ENCODE assay signal across 29 cellular contexts in genomic region chr10:128747556-128748335, GRCh38.
"Had no signal": no experiment of that assay in that cellular context is flagged by ENCODE, and none has a peak within 500 bp of the region (broad histone marks: within the 10 kb centered on the region; RNA-seq: fewer than 3 reads in every experiment).

No MANE protein-coding gene starts in this region.

- H3K9me3 Mint-ChIP-seq: immature natural killer cell; natural killer cell treated with Interleukin-12 subunit alpha and Interleukin-12 subunit beta and Interleukin-15 and Interleukin-18, amount 100 ng/mL, for 72 hours; stimulated activated memory B cell treated with anti-CD40 and anti-IgM and Interleukin-4, amounts not matched to agents 10 μg/mL and 1 μg/mL and 100 μg/mL, for 72 hours; stimulated activated naive CD8-positive, alpha-beta T cell treated with anti-CD3 and anti-CD28 coated beads, Interleukin-15, amount 100 ng/mL, for 72 hours had no signal

- DNase-seq: head of caudate nucleus; hippocampal formation; immature natural killer cell; kidney; left colon; left ventricle myocardium inferior; mesendoderm; naive B cell; nucleus accumbens; psoas muscle; right lobe of liver; stimulated activated CD4-positive, alpha-beta T cell treated with anti-CD3 and anti-CD28 coated beads, Interleukin-1b, Interleukin-23, amount 100 ng/mL, for 48 hours; stimulated activated CD4-positive, alpha-beta T cell treated with anti-CD3 and anti-CD28 coated beads, Interleukin-2, amount 100 ng/mL, for 48 hours; stimulated activated CD4-positive, alpha-beta T cell treated with anti-CD3 and anti-CD28 coated beads, Interleukin-4, amount 100 ng/mL, for 4 hours; stimulated activated CD8-positive, alpha-beta memory T cell treated with anti-CD3 and anti-CD28 coated beads, Interleukin-4, amount 100 ng/mL, for 48 hours; stimulated activated naive CD4-positive, alpha-beta T cell treated with Interleukin-2 at 50 U/mL for 16 hours; stimulated activated naive CD8-positive, alpha-beta T cell treated with anti-CD3 and anti-CD28 coated beads, Interleukin-15, amount 100 ng/mL, for 72 hours; substantia nigra; transverse colon; upper lobe of left lung had no signal

- H3K9me3 ChIP-seq: psoas muscle, right lobe of liver, transverse colon, upper lobe of left lung, vagina had no signal

- H3K79me2 ChIP-seq: parathyroid adenoma had no signal

- H3K9ac ChIP-seq: parathyroid adenoma had no signal

- H3K27ac Mint-ChIP-seq: immature natural killer cell; mesothelial cell of epicardium; naive B cell; natural killer cell treated with Interleukin-12 subunit alpha and Interleukin-12 subunit beta and Interleukin-15 and Interleukin-18, amount 100 ng/mL, for 72 hours; stimulated activated memory B cell treated with anti-CD40 and anti-IgM and Interleukin-4, amounts not matched to agents 10 μg/mL and 1 μg/mL and 100 μg/mL, for 72 hours; stimulated activated naive CD8-positive, alpha-beta T cell treated with anti-CD3 and anti-CD28 coated beads, Interleukin-15, amount 100 ng/mL, for 72 hours had no signal

- H3K4me1 Mint-ChIP-seq: immature natural killer cell; naive B cell; stimulated activated memory B cell treated with anti-CD40 and anti-IgM and Interleukin-4, amounts not matched to agents 10 μg/mL and 1 μg/mL and 100 μg/mL, for 72 hours; stimulated activated naive CD8-positive, alpha-beta T cell treated with anti-CD3 and anti-CD28 coated beads, Interleukin-15, amount 100 ng/mL, for 72 hours had no signal

- H3K4me1 ChIP-seq: left ventricle myocardium inferior, parathyroid adenoma, psoas muscle, right atrium auricular region, right lobe of liver, transverse colon, upper lobe of left lung, vagina had no signal

- H3K4me2 ChIP-seq: smooth muscle cell had no signal

- H3K4me3 ChIP-seq: left ventricle myocardium inferior, lung, psoas muscle, right atrium auricular region, right lobe of liver, smooth muscle cell, transverse colon, upper lobe of left lung, vagina had no signal

- H3K27me3 ChIP-seq: right atrium auricular region, right lobe of liver, upper lobe of left lung, vagina had no signal

- H3K27ac ChIP-seq: left ventricle myocardium inferior, parathyroid adenoma, psoas muscle, right atrium auricular region, right lobe of liver, transverse colon, upper lobe of left lung, vagina had no signal

- ATAC-seq: left colon; natural killer cell treated with Interleukin-12 subunit alpha and Interleukin-12 subunit beta and Interleukin-15 and Interleukin-18, amount 100 ng/mL, for 72 hours; psoas muscle; right lobe of liver; stimulated activated memory B cell treated with anti-CD40 and anti-IgM and Interleukin-4, amounts not matched to agents 10 μg/mL and 1 μg/mL and 100 μg/mL, for 72 hours; stimulated activated naive CD8-positive, alpha-beta T cell treated with anti-CD3 and anti-CD28 coated beads, Interleukin-15, amount 100 ng/mL, for 72 hours had no signal

- H3K36me3 ChIP-seq: left ventricle myocardium inferior, right atrium auricular region, right lobe of liver, transverse colon, upper lobe of left lung, vagina had no signal

- FAIRE-seq: islet of Langerhans, kidney had no signal

- H3K36me3 Mint-ChIP-seq: immature natural killer cell; mesothelial cell of epicardium; naive B cell; natural killer cell treated with Interleukin-12 subunit alpha and Interleukin-12 subunit beta and Interleukin-15 and Interleukin-18, amount 100 ng/mL, for 72 hours; stimulated activated memory B cell treated with anti-CD40 and anti-IgM and Interleukin-4, amounts not matched to agents 10 μg/mL and 1 μg/mL and 100 μg/mL, for 72 hours had no signal

- H3K27me3 Mint-ChIP-seq: stimulated activated memory B cell treated with anti-CD40 and anti-IgM and Interleukin-4, amounts not matched to agents 10 μg/mL and 1 μg/mL and 100 μg/mL, for 72 hours had no signal

- H3K4me3 Mint-ChIP-seq: immature natural killer cell; mesothelial cell of epicardium; naive B cell; natural killer cell treated with Interleukin-12 subunit alpha and Interleukin-12 subunit beta and Interleukin-15 and Interleukin-18, amount 100 ng/mL, for 72 hours; stimulated activated memory B cell treated with anti-CD40 and anti-IgM and Interleukin-4, amounts not matched to agents 10 μg/mL and 1 μg/mL and 100 μg/mL, for 72 hours; stimulated activated naive CD8-positive, alpha-beta T cell treated with anti-CD3 and anti-CD28 coated beads, Interleukin-15, amount 100 ng/mL, for 72 hours had no signal

- H2AFZ ChIP-seq: parathyroid adenoma had no signal
